Comparison of ENCODE assay signal across 27 cellular contexts in the genomic region with DNA sequence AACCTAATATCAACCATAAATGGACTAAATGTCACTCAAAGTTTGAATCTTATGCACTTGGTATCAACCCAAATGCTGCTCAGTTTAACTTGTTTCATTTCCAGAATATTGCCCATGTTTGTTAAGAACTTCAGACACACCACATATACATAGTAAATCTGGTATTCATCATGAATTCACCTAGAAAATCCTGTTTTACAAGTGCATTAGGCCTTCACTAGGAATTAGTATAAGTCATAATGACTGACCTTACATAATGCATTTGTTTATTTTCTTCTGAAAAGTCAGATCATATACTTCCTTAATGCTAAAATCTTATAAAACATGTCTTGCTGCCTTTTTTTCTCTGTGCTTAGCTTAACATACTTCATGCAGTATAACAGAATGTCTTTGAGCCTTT.
"Had no signal": no experiment of that assay in that cellular context is flagged by ENCODE, and none has a peak within 500 bp of the region (broad histone marks: within the 10 kb centered on the region; RNA-seq: fewer than 3 reads in every experiment).

No MANE protein-coding gene starts in this region.

- H3K4me1 ChIP-seq: left lung, lower lobe of right lung, pancreas, prostate gland, right atrium auricular region, right lobe of liver, stomach, testis, thyroid gland, transverse colon, upper lobe of left lung, vagina had no signal

- H3K9me3 ChIP-seq: pancreas, prostate gland, right lobe of liver, testis, thyroid gland, transverse colon, vagina had no signal

- H3K4me3 ChIP-seq: left lung, lower lobe of right lung, pancreas, prostate gland, right atrium auricular region, right lobe of liver, smooth muscle cell, stomach, testis, thyroid gland, transverse colon, upper lobe of left lung, vagina had no signal

- H3K36me3 ChIP-seq: left lung, lower lobe of right lung, pancreas, prostate gland, right lobe of liver, thyroid gland, transverse colon, upper lobe of left lung, vagina had no signal

- H3K27me3 ChIP-seq: left lung, right atrium auricular region, right lobe of liver, stomach, testis, thyroid gland, transverse colon, upper lobe of left lung, vagina had no signal

- DNase-seq: hypothalamus; immature natural killer cell; kidney; left colon; left lung; lower lobe of right lung; mammary epithelial cell; mesenchymal stem cell; naive thymus-derived CD8-positive, alpha-beta T cell; nucleus accumbens; pancreas; posterior cingulate gyrus; right lobe of liver; stimulated activated CD4-positive, alpha-beta T cell treated with anti-CD3 and anti-CD28 coated beads, Interleukin-1b, Interleukin-23, amount 100 ng/mL, for 48 hours; stimulated activated CD4-positive, alpha-beta T cell treated with anti-CD3 and anti-CD28 coated beads, Interleukin-2, amount 100 ng/mL, for 48 hours; stimulated activated CD4-positive, alpha-beta T cell treated with anti-CD3 and anti-CD28 coated beads, Interleukin-4, amount 100 ng/mL, for 4 hours; stimulated activated naive B cell treated with anti-CD40 and anti-IgM and Interleukin-4, amounts not matched to agents 10 μg/mL and 1 μg/mL and 100 μg/mL, for 72 hours; stimulated activated naive CD8-positive, alpha-beta T cell treated with anti-CD3 and anti-CD28 coated beads, Interleukin-15, Interleukin-2, amounts not matched to agents 100 U/mL and 50 U/mL, for 24 hours; stomach; testis; thyroid gland; transverse colon; upper lobe of left lung had no signal

- H3K4me2 ChIP-seq: smooth muscle cell had no signal

- ATAC-seq: left colon; left lung; lower lobe of right lung; naive thymus-derived CD8-positive, alpha-beta T cell; pancreas; right lobe of liver; stimulated activated naive B cell treated with anti-CD40 and anti-IgM and Interleukin-4, amounts not matched to agents 10 μg/mL and 1 μg/mL and 100 μg/mL, for 72 hours; stimulated activated naive CD8-positive, alpha-beta T cell treated with anti-CD3 and anti-CD28 coated beads, Interleukin-15, Interleukin-2, amounts not matched to agents 100 U/mL and 50 U/mL, for 24 hours had no signal

- H3K27ac ChIP-seq: left lung, lower lobe of right lung, pancreas, prostate gland, right atrium auricular region, right lobe of liver, stomach, testis, thyroid gland, transverse colon, upper lobe of left lung, vagina had no signal
